ENCODE assay signal across 10 cellular contexts in genomic region chr12:124556896-124557501, GRCh38. TPM values are rescaled to one million over a fixed set of nuclear protein-coding genes. Genes with fewer than 3 reads are reported as not detected.
DNase-seq lines count a peak whose midpoint lies in the region; TF ChIP-seq lines count a peak whose summit lies in the region.
"Had no signal": no experiment of that assay in that cellular context is flagged by ENCODE, and none has a peak within 500 bp of the region (broad histone marks: within the 10 kb centered on the region; RNA-seq: fewer than 3 reads in every experiment).

No MANE protein-coding gene starts in this region.

- POLR2A ChIA-PET in RWPE1 (lab: Yijun Ruan, JAX; ENCODE audit: low non-redundant PET), result no interaction called here

- DNase-seq in BE2C, result peak; percentile 53
- DNase-seq in RWPE1 (ENCODE audit: low spot score), result no peak
- DNase-seq in left ventricle myocardium inferior, result no peak
- DNase-seq in pons (ENCODE audit: low spot score), result peak; percentile 76
- DNase-seq in ureter (ENCODE audit: low spot score), result no peak
- DNase-seq in CD1c-positive myeloid dendritic cell (ENCODE audit: extremely low spot score), result no peak
- DNase-seq in cerebellum (ENCODE audit: low spot score), result no peak
- no peak for DNase-seq in CD14-positive monocyte (ENCODE audit: low spot score)
- DNase-seq: body of pancreas had no signal

- peaks cover 21% of the 10 kb centered on the region for H3K4me1 ChIP-seq in BE2C
- H3K4me1 ChIP-seq in left ventricle myocardium inferior, result peaks cover 87% of the 10 kb centered on the region

- H3K4me3 Mint-ChIP-seq in CD14-positive monocyte, result peak overlapping the region in 1 of 2 donors; percentile 41

- H3K9me3 ChIP-seq in BE2C, result no peaks in the 10 kb centered on the region
- peaks cover 4% of the 10 kb centered on the region for H3K9me3 ChIP-seq in left ventricle myocardium inferior (replicated peaks)
- H3K9me3 ChIP-seq: body of pancreas had no signal

- H3K27ac ChIP-seq in RWPE1 (peak overlapping the region; percentile 7; the same call in 1 of the 2 replicates), left ventricle myocardium inferior (replicated peaks) (peak overlapping the region; percentile 52)
- H3K27ac ChIP-seq: SK-N-MC had no signal

- no peak overlapping the region for H3K4me3 ChIP-seq in BE2C (ENCODE audit: low read depth, low read length)
- H3K4me3 ChIP-seq in left ventricle myocardium inferior, result no peak overlapping the region
- H3K4me3 ChIP-seq: body of pancreas, SK-N-MC had no signal

- H3K36me3 ChIP-seq in BE2C (peaks cover 11% of the 10 kb centered on the region; the same call in 1 of the 2 replicates), left ventricle myocardium inferior (no peaks in the 10 kb centered on the region)

- intact Hi-C loops in left ventricle myocardium inferior (cut with micrococcal nuclease), result no loop called here
- intact Hi-C loops in CD14-positive monocyte (cut with micrococcal nuclease), result loop anchor here in 1 of 2 donors (10.0 kb wide), 1 partner anchor 52 kb away; no protein-coding TSS in a partner anchor

- CTCF ChIA-PET in RWPE1 (lab: Yijun Ruan, JAX), result interaction anchor here (0.9 kb wide), 1 partner anchor 207 kb away, joined by 4 read pairs; no protein-coding TSS in a partner anchor

- H3K36me3 Mint-ChIP-seq in CD14-positive monocyte, result peaks cover 18 to 32% of the 10 kb centered on the region in 2 donors

- H3K4me1 Mint-ChIP-seq in CD14-positive monocyte, result peaks cover 74% of the 10 kb centered on the region

- peaks cover 0 to 2% (median 0%) of the 10 kb centered on the region in 3 donors for H3K27me3 Mint-ChIP-seq in CD14-positive monocyte (ENCODE audit: low read depth in 3 of 3)

- peaks cover 0 to 2% (median 0%) of the 10 kb centered on the region in 7 donors for H3K9me3 Mint-ChIP-seq in CD14-positive monocyte

- peak overlapping the region in 3 of 7 donors; percentile 7 to 57 (median 15) for H3K27ac Mint-ChIP-seq in CD14-positive monocyte

- H3K27me3 ChIP-seq in BE2C (no peaks in the 10 kb centered on the region), left ventricle myocardium inferior (ENCODE audit: low read depth) (no peaks in the 10 kb centered on the region)
- H3K27me3 ChIP-seq: body of pancreas had no signal

- TF ChIP-seq CTCF in BE2C (IDR thresholded peaks at IDR 0.05; ENCODE audit: low read depth, low read length), result no peak
- TF ChIP-seq CTCF in RWPE1 (conservative IDR thresholded peaks at IDR 0.05; ENCODE audit: low read depth), result no peak
- TF ChIP-seq CTCF in left ventricle myocardium inferior (IDR thresholded peaks at IDR 0.05; ENCODE audit: borderline replicate concordance), result no peak
- no peak for TF ChIP-seq CTCF in CD14-positive monocyte (IDR thresholded peaks at IDR 0.05)

RNA-seq across cellular contexts. Expression of gene NCOR2, which starts 10.4 kb away (rescaled TPM):
- 138 TPM for polyA plus RNA-seq in BE2C (2012; ENCODE audit: insufficient read depth, insufficient read length, low read depth)
- total RNA-seq in left ventricle myocardium inferior (152 TPM), ureter (200 TPM), cerebellum (34.7 TPM)
- polyA plus RNA-seq in CD14-positive monocyte, result 1 to 10 TPM; 4.7 to 5.5 TPM

Comparison
In these comparisons a context has a peak if more than half of its experiments do, and no peak if none do; other contexts are left out.
1. DNase-seq: peak in BE2C (single experiment) and pons (single experiment); none in RWPE1 (single experiment), left ventricle myocardium inferior (single experiment), ureter (single experiment), CD1c-positive myeloid dendritic cell (single experiment), cerebellum (single experiment) and CD14-positive monocyte (single experiment).